In genomic region chrX:129654652-129655546, GRCh38 we compare ENCODE assay signal across 8 cellular contexts. TPM values are rescaled to one million over a fixed set of nuclear protein-coding genes. Genes with fewer than 3 reads are reported as not detected.
A peak's percentile ranks its signal among the peaks of the same experiment; 100 is the strongest.
DNase-seq lines count a peak whose midpoint lies in the region; ATAC-seq and TF ChIP-seq lines count a peak whose summit lies in the region.

APLN (minus strand) TSS chrX:129654956; CDS start chrX:129654630, 326 bp downstream.

- DNase-seq in AG10803 (ENCODE audit: low read depth) = peak; percentile 26
- no peak for DNase-seq in Jurkat, Clone E6-1 (ENCODE audit: low read depth, low spot score)
- DNase-seq in activated CD4-positive, alpha-beta memory T cell treated with anti-CD3 and anti-CD28 coated beads for 36 hours = peak; percentile 22
- peak; percentile 34 for DNase-seq in fibroblast of mammary gland (ENCODE audit: low read depth)
- no peak for DNase-seq in SIG-M5 (lab: John Stamatoyannopoulos, UW)
- no peak for DNase-seq in NCI-H2081 treated with DMSO at 0.1 percent for 48 hours (lab: John Stamatoyannopoulos, UW)

- peaks cover 15% of the 10 kb centered on the region for H3K27me3 Mint-ChIP-seq in activated CD4-positive, alpha-beta memory T cell treated with anti-CD3 and anti-CD28 coated beads for 36 hours
- peaks cover 45% of the 10 kb centered on the region for H3K27me3 Mint-ChIP-seq in nephron (ENCODE audit: low read depth)

- H3K4me3 ChIP-seq in AG10803 (ENCODE audit: low read length) = peak within 1 kb of the TSS; percentile 49
- peak within 1 kb of the TSS; percentile 42 for H3K4me3 ChIP-seq in Jurkat, Clone E6-1 (ENCODE audit: low read length)
- peak within 1 kb of the TSS; percentile 25 for H3K4me3 ChIP-seq in fibroblast of mammary gland (ENCODE audit: control insufficient read depth, low read depth, low read length)

- POLR2A ChIA-PET in activated CD4-positive, alpha-beta memory T cell treated with anti-CD3 and anti-CD28 coated beads for 36 hours (lab: Charles Lee) = no interaction called here

- peaks cover 8% of the 10 kb centered on the region for H3K4me1 Mint-ChIP-seq in activated CD4-positive, alpha-beta memory T cell treated with anti-CD3 and anti-CD28 coated beads for 36 hours (ENCODE audit: low read depth)
- H3K4me1 Mint-ChIP-seq in nephron = peaks cover 28% of the 10 kb centered on the region

- peak within 1 kb of the TSS; percentile 59 for H3K4me3 Mint-ChIP-seq in activated CD4-positive, alpha-beta memory T cell treated with anti-CD3 and anti-CD28 coated beads for 36 hours
- H3K4me3 Mint-ChIP-seq in nephron = peak within 1 kb of the TSS; percentile 77 to 83 (median 80)

- H3K36me3 Mint-ChIP-seq in activated CD4-positive, alpha-beta memory T cell treated with anti-CD3 and anti-CD28 coated beads for 36 hours = no peaks in the 10 kb centered on the region
- H3K36me3 Mint-ChIP-seq in nephron (ENCODE audit: low read depth) = no peaks in the 10 kb centered on the region

- no peaks in the 10 kb centered on the region for H3K9me3 Mint-ChIP-seq in activated CD4-positive, alpha-beta memory T cell treated with anti-CD3 and anti-CD28 coated beads for 36 hours
- peaks cover 5% of the 10 kb centered on the region for H3K9me3 Mint-ChIP-seq in nephron

- TF ChIP-seq CTCF in AG10803 (conservative IDR thresholded peaks at IDR 0.05; ENCODE audit: low read length) = no peak
- TF ChIP-seq CTCF in fibroblast of mammary gland (conservative IDR thresholded peaks at IDR 0.05; ENCODE audit: control insufficient read depth, insufficient read depth, low read depth, low read length) = no peak
- no peak for TF ChIP-seq CTCF in nephron (IDR thresholded peaks at IDR 0.05; ENCODE audit: unreplicated experiment in 3 of 3)

- ATAC-seq in GM18867 (IDR thresholded peaks at IDR 0.05; ENCODE audit: unreplicated experiment) = peak; percentile 15

- CTCF ChIA-PET in activated CD4-positive, alpha-beta memory T cell treated with anti-CD3 and anti-CD28 coated beads for 36 hours (lab: Charles Lee) = interaction anchor here (0.7 to 2.3 kb wide), 11 partner anchors 18 to 425 kb away, joined by 3 to 10 read pairs (median 4); no protein-coding TSS in a partner anchor

- intact Hi-C loops in activated CD4-positive, alpha-beta memory T cell treated with anti-CD3 and anti-CD28 coated beads for 36 hours (cut with micrococcal nuclease) = loop anchor here (5.0 kb wide), 1 partner anchor 72 kb away; no protein-coding TSS in a partner anchor

- no peak within 1 kb of the TSS for H3K27ac Mint-ChIP-seq in activated CD4-positive, alpha-beta memory T cell treated with anti-CD3 and anti-CD28 coated beads for 36 hours
- H3K27ac Mint-ChIP-seq in nephron = peak within 1 kb of the TSS in 2 of 3 experiments; percentile 9 to 53

RNA-seq across cellular contexts. Expression of gene APLN, which starts in this region (rescaled TPM):
- polyA plus RNA-seq in Jurkat, Clone E6-1 (2012; ENCODE audit: insufficient read depth, insufficient read length) = 0.98 TPM
- total RNA-seq in activated CD4-positive, alpha-beta memory T cell treated with anti-CD3 and anti-CD28 coated beads for 36 hours = under 1 TPM; 0.26 to 0.36 TPM

Comparison
In these comparisons a context has a peak if more than half of its experiments do, and no peak if none do; other contexts are left out.
1. Peak in DNase-seq in activated CD4-positive, alpha-beta memory T cell treated with anti-CD3 and anti-CD28 coated beads for 36 hours; RNA of the gene not detected or under 1 TPM.
2. DNase-seq: peak in AG10803 (single experiment) and fibroblast of mammary gland (single experiment); none in Jurkat, Clone E6-1 (single experiment), SIG-M5 (single experiment) and NCI-H2081 treated with DMSO at 0.1 percent for 48 hours (single experiment).
3. Peak in every context shown above with its lines, with median percentiles within 50 percentile points of each other: H3K4me3 ChIP-seq.